In genomic region chr12:30692470-30692869, GRCh38 we compare ENCODE assay signal across 17 cellular contexts. TPM values are rescaled to one million over a fixed set of nuclear protein-coding genes. Genes with fewer than 3 reads are reported as not detected.
DNase-seq lines count a peak whose midpoint lies in the region; ATAC-seq and TF ChIP-seq lines count a peak whose summit lies in the region.
"Had no signal": no experiment of that assay in that cellular context is flagged by ENCODE, and none has a peak within 500 bp of the region (broad histone marks: within the 10 kb centered on the region; RNA-seq: fewer than 3 reads in every experiment).

No MANE protein-coding gene starts in this region.

- H3K36me3 ChIP-seq in GM23248 (ENCODE audit: low read depth), result 0 out of 2 replicates have a peak, but pooled peaks cover 7% of the 10 kb centered on the region
- H3K36me3 ChIP-seq: tibial artery had no signal

- DNase-seq in AG08396 (ENCODE audit: low spot score) (peak; percentile 6), GM23248 (peak; percentile 80), amniotic epithelial cell (ENCODE audit: low read depth) (peak; percentile 25), left kidney (ENCODE audit: low read depth, low spot score) (peak; percentile 4), NCI-H2029 (lab: John Stamatoyannopoulos, UW) (no peak), GM10266 (ENCODE audit: extremely low spot score) (no peak)
- DNase-seq: activated CD8-positive, alpha-beta T cell treated with anti-CD3 and anti-CD28 coated beads for 36 hours; DMS153; dorsolateral prefrontal cortex; H9; NCI-H2227 treated with DMSO at 0.1 percent for 48 hours; stimulated activated CD4-positive, alpha-beta T cell treated with anti-CD3 and anti-CD28 coated beads, Interleukin-2, amount 100 ng/mL, for 48 hours; tibial artery had no signal

- H3K4me3 ChIP-seq in GM23248, result peak overlapping the region; percentile 56
- H3K4me3 ChIP-seq: GM12878, tibial artery had no signal

- H3K27ac ChIP-seq in GM23248, result peak overlapping the region; percentile 60
- H3K27ac ChIP-seq: tibial artery had no signal

- 2 to 6% methylated on average over 5 of the region's 5 CpGs for WGBS in GM23248 (ENCODE audit: low coverage in 1 of 2, low lambda C conversion rate in 2 of 2, missing lambda C conversion rate in 2 of 2), 2 experiments

- H3K9me2 ChIP-seq in GM23248 (ENCODE audit: insufficient read depth), result no peaks in the 10 kb centered on the region

- TF ChIP-seq CTCF in GM10266 (IDR thresholded peaks at IDR 0.05; ENCODE audit: control insufficient read depth, insufficient read depth, low read depth, missing control alignments), result no peak

- H2AFZ ChIP-seq in GM23248, result peak overlapping the region; percentile 67

- in situ Hi-C loops in GM23248 (cut with MboI), result no loop called here

- peaks cover 37% of the 10 kb centered on the region for H3F3A ChIP-seq in GM23248 (ENCODE audit: insufficient read depth)

- peak overlapping the region; percentile 86 for H3K4me2 ChIP-seq in GM23248 (ENCODE audit: unreplicated experiment)

- H4K20me1 ChIP-seq in GM23248 (ENCODE audit: insufficient read depth), result no peaks in the 10 kb centered on the region

- ATAC-seq in HG03135 (IDR thresholded peaks at IDR 0.05; ENCODE audit: unreplicated experiment) (no peak), HG03571 (IDR thresholded peaks at IDR 0.05; ENCODE audit: unreplicated experiment) (no peak)
- ATAC-seq: activated CD8-positive, alpha-beta T cell treated with anti-CD3 and anti-CD28 coated beads for 36 hours; GM12878; sciatic nerve had no signal

- H3K4me1 ChIP-seq in GM23248 (ENCODE audit: insufficient read depth), result peaks cover 40% of the 10 kb centered on the region

- peaks cover 79% of the 10 kb centered on the region for H3K79me2 ChIP-seq in GM23248 (ENCODE audit: insufficient read depth)

- no peaks in the 10 kb centered on the region for H3K27me3 ChIP-seq in GM23248 (replicated peaks; ENCODE audit: insufficient read depth)
- H3K27me3 ChIP-seq: dorsolateral prefrontal cortex, tibial artery had no signal

- peak overlapping the region; percentile 35 for H3K9ac ChIP-seq in GM23248

- H3K9me3 ChIP-seq in GM23248 (ENCODE audit: low read depth), result no peaks in the 10 kb centered on the region
- H3K9me3 ChIP-seq: tibial artery had no signal

RNA-seq across cellular contexts. Expression of gene IPO8, which starts 3.2 kb away (rescaled TPM):
- 21.4 and 22.8 TPM in 2 replicates for total RNA-seq in GM23248 (2014; rRNA removed; shearing (Covaris generic))
- polyA plus RNA-seq in GM23248 (2016; fragmentation: Nextera tagmentation; extraction: Ambion mirVana), result 10.1 and 10.9 TPM in 2 replicates

Comparison
In these comparisons a context has a peak if more than half of its experiments do, and no peak if none do; other contexts are left out.
1. DNase-seq: peak in AG08396 (single experiment), GM23248 (single experiment), amniotic epithelial cell (single experiment) and left kidney (single experiment); none in NCI-H2029 (single experiment) and GM10266 (single experiment).